In genomic region chrX:16970977-16971376, GRCh38 we compare ENCODE assay signal across 1 cellular context.
TF ChIP-seq lines count a peak whose summit lies in the region.

No MANE protein-coding gene starts in this region.

TF ChIP-seq in endothelial cell of umbilical vein, 7 proteins besides CTCF, POLR2A, EP300 and RAD21:
- TF ChIP-seq POLR2AphosphoS5 (IDR thresholded peaks at IDR 0.05; ENCODE audit: insufficient read depth, low read depth, low read length) (no peak), FOS (IDR thresholded peaks at IDR 0.05; ENCODE audit: borderline replicate concordance, insufficient read depth, low read length) (no peak), MAX (IDR thresholded peaks at IDR 0.05; ENCODE audit: insufficient read depth, insufficient read length) (no peak), JUN (IDR thresholded peaks at IDR 0.05; ENCODE audit: borderline replicate concordance, insufficient read depth, insufficient read length, low read depth) (no peak), GATA2 (IDR thresholded peaks at IDR 0.05; ENCODE audit: insufficient read depth, insufficient read length, low read depth, low read length) (no peak), EZH2 (IDR thresholded peaks at IDR 0.05; ENCODE audit: borderline replicate concordance, low read depth, low read length, severe bottlenecking) (no peak), MYC (IDR thresholded peaks at IDR 0.05; ENCODE audit: low read depth, low read length) (no peak)
